Comparison of ENCODE assay signal across 21 cellular contexts in genomic region chr5:1899201-1899600, GRCh38. TPM values are rescaled to one million over a fixed set of nuclear protein-coding genes. Genes with fewer than 3 reads are reported as not detected.
A peak's percentile ranks its signal among the peaks of the same experiment; 100 is the strongest.
DNase-seq lines count a peak whose midpoint lies in the region; ATAC-seq and TF ChIP-seq lines count a peak whose summit lies in the region.
"Had no signal": no experiment of that assay in that cellular context is flagged by ENCODE, and none has a peak within 500 bp of the region (broad histone marks: within the 10 kb centered on the region; RNA-seq: fewer than 3 reads in every experiment).

No MANE protein-coding gene starts in this region.

- no peak overlapping the region for H3K27ac Mint-ChIP-seq in chondrocyte (ENCODE audit: unreplicated experiment)
- no peak overlapping the region for H3K27ac Mint-ChIP-seq in stimulated activated effector memory CD8-positive, alpha-beta T cell treated with anti-CD3 and anti-CD28 coated beads, Interleukin-12 subunit alpha, Interleukin-12 subunit beta, amount 100 ng/mL, for 72 hours
- H3K27ac Mint-ChIP-seq: CD4-positive, CD25-positive, alpha-beta regulatory T cell; CD8-positive, alpha-beta T cell; GM23338; H9 had no signal

- H4K8ac ChIP-seq in neuronal stem cell (ENCODE audit: low read depth, low read length): no peak overlapping the region

- H3K14ac ChIP-seq in neuronal stem cell (ENCODE audit: low read length): no peak overlapping the region

- peaks cover 1% of the 10 kb centered on the region for H3K36me3 Mint-ChIP-seq in chondrocyte (ENCODE audit: low read depth)
- H3K36me3 Mint-ChIP-seq in stimulated activated effector memory CD8-positive, alpha-beta T cell treated with anti-CD3 and anti-CD28 coated beads, Interleukin-12 subunit alpha, Interleukin-12 subunit beta, amount 100 ng/mL, for 72 hours: no peaks in the 10 kb centered on the region
- H3K36me3 Mint-ChIP-seq: CD4-positive, CD25-positive, alpha-beta regulatory T cell; CD8-positive, alpha-beta T cell had no signal

- TF ChIP-seq CTCF in heart right ventricle (IDR thresholded peaks at IDR 0.05) (no peak), chondrocyte (IDR thresholded peaks at IDR 0.05) (no peak), thyroid gland (IDR thresholded peaks at IDR 0.05) (no peak)

- DNase-seq in Right ventricle myocardium superior (peak; percentile 6), heart right ventricle (no peak), chondrocyte (ENCODE audit: low spot score) (peak; percentile 69), neuronal stem cell (ENCODE audit: low spot score) (no peak), thyroid gland (no peak)
- DNase-seq in stimulated activated effector memory CD8-positive, alpha-beta T cell treated with anti-CD3 and anti-CD28 coated beads, Interleukin-12 subunit alpha, Interleukin-12 subunit beta, amount 100 ng/mL, for 72 hours (ENCODE audit: low spot score in 2 of 2): no peak
- DNase-seq in stimulated activated naive CD4-positive, alpha-beta T cell (lab: John Stamatoyannopoulos, UW): no peak
- DNase-seq: 8988T; Caco-2; CD4-positive, CD25-positive, alpha-beta regulatory T cell; CD8-positive, alpha-beta T cell; DMS153; DND-41; H9 had no signal

- ATAC-seq in Right ventricle myocardium superior (ENCODE audit: poor library complexity) (no peak), heart right ventricle (no peak), GM19023 (IDR thresholded peaks at IDR 0.05; ENCODE audit: unreplicated experiment) (no peak)
- ATAC-seq in stimulated activated effector memory CD8-positive, alpha-beta T cell treated with anti-CD3 and anti-CD28 coated beads, Interleukin-12 subunit alpha, Interleukin-12 subunit beta, amount 100 ng/mL, for 72 hours: peak; percentile 12
- ATAC-seq: A549; CD8-positive, alpha-beta T cell; GM23338; HCT116 had no signal

- no peak overlapping the region for H3K4me3 ChIP-seq in heart right ventricle
- no peak overlapping the region for H3K4me3 ChIP-seq in neuronal stem cell (ENCODE audit: low read length in 2 of 2)
- no peak overlapping the region for H3K4me3 ChIP-seq in thyroid gland (replicated peaks in 1 of 3)
- H3K4me3 ChIP-seq: A549, BLaER1, GM23338 had no signal

- peaks cover 40% of the 10 kb centered on the region for H3K27me3 Mint-ChIP-seq in chondrocyte (ENCODE audit: low read depth)

- no peak overlapping the region for H3K4me3 Mint-ChIP-seq in chondrocyte (ENCODE audit: unreplicated experiment)
- no peak overlapping the region for H3K4me3 Mint-ChIP-seq in stimulated activated effector memory CD8-positive, alpha-beta T cell treated with anti-CD3 and anti-CD28 coated beads, Interleukin-12 subunit alpha, Interleukin-12 subunit beta, amount 100 ng/mL, for 72 hours
- H3K4me3 Mint-ChIP-seq: CD4-positive, CD25-positive, alpha-beta regulatory T cell; CD8-positive, alpha-beta T cell; GM23338; H9 had no signal

- H3K9me3 Mint-ChIP-seq in chondrocyte (ENCODE audit: low read depth): peaks cover 16% of the 10 kb centered on the region
- H3K9me3 Mint-ChIP-seq in stimulated activated effector memory CD8-positive, alpha-beta T cell treated with anti-CD3 and anti-CD28 coated beads, Interleukin-12 subunit alpha, Interleukin-12 subunit beta, amount 100 ng/mL, for 72 hours: no peaks in the 10 kb centered on the region

- intact Hi-C loops in Right ventricle myocardium superior (cut with DNase I) (no loop called here), heart right ventricle (cut with DNase I) (no loop called here), thyroid gland (cut with DNase I) (no loop called here)

- peak overlapping the region; percentile 80 for H2AK5ac ChIP-seq in neuronal stem cell (ENCODE audit: low read depth, low read length)

- no peak for TF ChIP-seq POLR2A in thyroid gland (IDR thresholded peaks at IDR 0.05)

- H3K27me3 ChIP-seq in heart right ventricle: peaks cover 0 to 25% (median 8%) of the 10 kb centered on the region in 7 donors
- H3K27me3 ChIP-seq in neuronal stem cell (ENCODE audit: control insufficient read depth in 3 of 3, insufficient read depth in 3 of 3, low read depth in 1 of 3, low read length in 3 of 3): peaks cover 0 to 65% (median 2%) of the 10 kb centered on the region in 3 experiments
- no peaks in the 10 kb centered on the region for H3K27me3 ChIP-seq in thyroid gland
- H3K27me3 ChIP-seq: BLaER1 had no signal

- no peak overlapping the region for H3K9ac ChIP-seq in neuronal stem cell (ENCODE audit: low read depth, low read length, poor library complexity)
- H3K9ac ChIP-seq: BLaER1 had no signal

- H3K79me1 ChIP-seq in neuronal stem cell (ENCODE audit: low read depth, low read length): no peaks in the 10 kb centered on the region

- H3K9me3 ChIP-seq in heart right ventricle (peaks cover 0 to 8% (median 0%) of the 10 kb centered on the region in 11 donors), neuronal stem cell (replicated peaks in 1 of 2; ENCODE audit: control insufficient read depth in 2 of 2, insufficient read depth in 1 of 2, low read depth in 1 of 2, low read length in 2 of 2) (peaks cover 0 to 5% of the 10 kb centered on the region in 2 donors), thyroid gland (no peaks in the 10 kb centered on the region)
- H3K9me3 ChIP-seq: A549, Caco-2 had no signal

- no peak overlapping the region for H4K91ac ChIP-seq in neuronal stem cell (ENCODE audit: low read depth, low read length, poor library complexity)

- H2BK120ac ChIP-seq in neuronal stem cell (ENCODE audit: low read depth, low read length): no peak overlapping the region

- peak overlapping the region; percentile 45 for H3K23ac ChIP-seq in neuronal stem cell (ENCODE audit: low read depth, low read length, poor library complexity)

- H2BK12ac ChIP-seq in neuronal stem cell (ENCODE audit: low read length): no peak overlapping the region

- H3K4me1 Mint-ChIP-seq in chondrocyte (ENCODE audit: low read depth): no peaks in the 10 kb centered on the region
- no peaks in the 10 kb centered on the region for H3K4me1 Mint-ChIP-seq in stimulated activated effector memory CD8-positive, alpha-beta T cell treated with anti-CD3 and anti-CD28 coated beads, Interleukin-12 subunit alpha, Interleukin-12 subunit beta, amount 100 ng/mL, for 72 hours
- H3K4me1 Mint-ChIP-seq: CD4-positive, CD25-positive, alpha-beta regulatory T cell had no signal

- H3K4me2 ChIP-seq in neuronal stem cell (ENCODE audit: insufficient read depth, low read length, poor library complexity, severe bottlenecking): no peak overlapping the region
- H3K4me2 ChIP-seq: A549, BLaER1, GM23338 had no signal

- no peak overlapping the region for H2BK5ac ChIP-seq in neuronal stem cell (ENCODE audit: low read length)

- H2AFZ ChIP-seq in neuronal stem cell (ENCODE audit: low read length): no peak overlapping the region
- H2AFZ ChIP-seq: GM23338 had no signal

- no peaks in the 10 kb centered on the region for H3K4me1 ChIP-seq in heart right ventricle
- H3K4me1 ChIP-seq in neuronal stem cell (ENCODE audit: control insufficient read depth in 2 of 2, insufficient read depth in 1 of 2, low read depth in 1 of 2, low read length in 2 of 2): no peaks in the 10 kb centered on the region
- no peaks in the 10 kb centered on the region for H3K4me1 ChIP-seq in thyroid gland
- H3K4me1 ChIP-seq: A549, Caco-2 had no signal

- H3K18ac ChIP-seq in neuronal stem cell (ENCODE audit: low read length): no peak overlapping the region

- H3K4ac ChIP-seq in neuronal stem cell (ENCODE audit: low read length): peak overlapping the region; percentile 60

- H3K27ac ChIP-seq in heart right ventricle (no peak overlapping the region), neuronal stem cell (replicated peaks; ENCODE audit: low read length) (no peak overlapping the region), thyroid gland (no peak overlapping the region)
- H3K27ac ChIP-seq: A549, BLaER1, C4-2B had no signal

- H3K36me3 ChIP-seq in heart right ventricle (no peaks in the 10 kb centered on the region), neuronal stem cell (replicated peaks in 1 of 2; ENCODE audit: control insufficient read depth in 2 of 2, insufficient read depth in 2 of 2, low read length in 2 of 2) (no peaks in the 10 kb centered on the region), thyroid gland (no peaks in the 10 kb centered on the region)
- H3K36me3 ChIP-seq: BLaER1 had no signal

- H2BK15ac ChIP-seq in neuronal stem cell (ENCODE audit: low read length): no peak overlapping the region

- WGBS in heart right ventricle, 2 donors: 59 to 78% methylated on average over 5 of the region's 5 CpGs
- no CpG with 5 or more reads among the region's 5 CpGs for WGBS in neuronal stem cell (ENCODE audit: extremely low coverage in 2 of 2, insufficient read length in 2 of 2, insufficient replicate concordance in 1 of 2), 2 donors
- 62 to 74% methylated on average over 5 of the region's 5 CpGs for WGBS in thyroid gland, 2 donors

RNA-seq across cellular contexts. Expression of gene IRX4, which starts 16.5 kb away (rescaled TPM):
- 15.8 TPM for total RNA-seq in Right ventricle myocardium superior
- total RNA-seq in heart right ventricle: 10 to 100 TPM in 8 of 10 donors, 1 to 10 TPM in 2; 9.7 to 19.1 (median 11.7) TPM
- polyA plus RNA-seq in heart right ventricle: 10 to 100 TPM in 1 of 2 donors, 1 to 10 TPM in 1; 6.1 to 10.2 TPM
- not detected in 3 replicates for total RNA-seq in chondrocyte
- not detected for polyA plus RNA-seq in neuronal stem cell (2013, experiment 1 of 2)
- 0.01 TPM for polyA plus RNA-seq in neuronal stem cell (2013, experiment 2 of 2)
- not detected for total RNA-seq in thyroid gland
- total RNA-seq: Caco-2; CD4-positive, CD25-positive, alpha-beta regulatory T cell; CD8-positive, alpha-beta T cell; H4 had no signal
- polyA plus RNA-seq: CD4-positive, CD25-positive, alpha-beta regulatory T cell had no signal

Comparison
In these comparisons a context has a peak if more than half of its experiments do, and no peak if none do; other contexts are left out.
1. DNase-seq: peak in Right ventricle myocardium superior (single experiment) and chondrocyte (single experiment); none in heart right ventricle (0 of 2), neuronal stem cell (single experiment), stimulated activated effector memory CD8-positive, alpha-beta T cell treated with anti-CD3 and anti-CD28 coated beads, Interleukin-12 subunit alpha, Interleukin-12 subunit beta, amount 100 ng/mL, for 72 hours (0 of 2), stimulated activated naive CD4-positive, alpha-beta T cell (0 of 6) and thyroid gland (0 of 2).
2. RNA of gene IRX4, which starts 16.5 kb away (total RNA-seq): 15.8 TPM in Right ventricle myocardium superior (single experiment) and 9.7 to 19.1 TPM in heart right ventricle; not detected in chondrocyte and not detected in thyroid gland; every median in the first group is over 10 times any median in the second.